Comparison of ENCODE assay signal across 1 cellular context in the genomic region with DNA sequence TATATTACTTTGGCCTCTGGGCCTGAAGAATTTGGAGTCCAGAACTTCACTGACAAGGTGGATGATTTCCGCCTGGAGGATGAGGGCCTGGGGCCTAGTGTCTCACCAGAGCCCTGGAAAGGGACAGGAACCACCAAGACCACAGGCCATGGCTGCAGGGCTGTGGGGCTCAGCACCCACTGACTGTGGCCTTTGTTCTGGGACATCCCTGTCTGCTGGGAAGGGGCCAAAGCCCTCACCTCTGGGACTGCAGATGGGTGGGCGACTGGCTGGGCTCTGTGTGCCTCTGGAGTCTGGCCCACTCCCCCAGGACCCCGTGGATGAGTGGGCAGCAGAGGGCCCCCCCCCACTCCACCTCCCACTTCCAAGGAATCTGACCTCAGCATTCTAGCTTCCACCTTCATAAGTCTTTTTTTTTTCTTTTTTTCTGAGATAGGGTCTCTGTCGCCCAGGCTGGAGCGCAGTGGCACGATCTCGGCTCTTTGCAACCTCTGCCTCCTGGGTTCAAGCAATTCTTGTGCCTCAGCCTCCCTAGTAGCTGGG.
TF ChIP-seq lines count a peak whose summit lies in the region.

No MANE protein-coding gene starts in this region.

TF ChIP-seq in HEK293, 187 proteins besides CTCF, POLR2A, EP300 and RAD21 (continued from another document):
- TF ChIP-seq, protein P1, sequence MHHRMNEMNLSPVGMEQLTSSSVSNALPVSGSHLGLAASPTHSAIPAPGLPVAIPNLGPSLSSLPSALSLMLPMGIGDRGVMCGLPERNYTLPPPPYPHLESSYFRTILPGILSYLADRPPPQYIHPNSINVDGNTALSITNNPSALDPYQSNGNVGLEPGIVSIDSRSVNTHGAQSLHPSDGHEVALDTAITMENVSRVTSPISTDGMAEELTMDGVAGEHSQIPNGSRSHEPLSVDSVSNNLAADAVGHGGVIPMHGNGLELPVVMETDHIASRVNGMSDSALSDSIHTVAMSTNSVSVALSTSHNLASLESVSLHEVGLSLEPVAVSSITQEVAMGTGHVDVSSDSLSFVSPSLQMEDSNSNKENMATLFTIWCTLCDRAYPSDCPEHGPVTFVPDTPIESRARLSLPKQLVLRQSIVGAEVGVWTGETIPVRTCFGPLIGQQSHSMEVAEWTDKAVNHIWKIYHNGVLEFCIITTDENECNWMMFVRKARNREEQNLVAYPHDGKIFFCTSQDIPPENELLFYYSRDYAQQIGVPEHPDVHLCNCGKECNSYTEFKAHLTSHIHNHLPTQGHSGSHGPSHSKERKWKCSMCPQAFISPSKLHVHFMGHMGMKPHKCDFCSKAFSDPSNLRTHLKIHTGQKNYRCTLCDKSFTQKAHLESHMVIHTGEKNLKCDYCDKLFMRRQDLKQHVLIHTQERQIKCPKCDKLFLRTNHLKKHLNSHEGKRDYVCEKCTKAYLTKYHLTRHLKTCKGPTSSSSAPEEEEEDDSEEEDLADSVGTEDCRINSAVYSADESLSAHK (tag by site-specific recombination; IDR thresholded peaks at IDR 0.05): no peak
